ENCODE assay signal across 9 cellular contexts in the genomic region with DNA sequence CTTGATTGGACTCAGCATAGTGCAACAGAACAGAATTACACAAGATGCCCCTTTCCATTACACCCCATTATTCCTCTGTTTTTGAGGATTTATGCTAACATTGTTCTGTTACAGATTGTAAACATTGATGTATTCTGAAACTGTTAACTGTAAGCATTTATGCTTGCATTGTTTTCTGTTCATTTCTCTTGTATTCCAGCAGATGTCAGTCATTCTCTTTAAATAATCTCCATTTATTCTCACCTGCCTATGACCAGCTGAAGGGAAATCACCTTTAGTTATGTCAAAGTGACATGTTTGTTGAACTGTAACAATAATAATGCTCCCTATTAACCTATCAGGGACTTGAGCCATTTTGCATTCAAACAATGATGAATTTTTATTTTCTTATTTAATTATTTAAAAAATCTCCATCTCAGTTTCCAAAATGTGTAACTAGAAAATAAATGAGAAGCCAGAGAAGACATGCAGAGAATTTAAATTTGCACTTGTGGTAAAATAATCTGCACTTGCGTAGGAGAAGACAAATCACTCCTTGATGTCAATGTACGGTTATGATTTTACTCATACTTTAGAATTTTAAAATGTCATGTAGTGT. TPM values are rescaled to one million over a fixed set of nuclear protein-coding genes. Genes with fewer than 3 reads are reported as not detected.
DNase-seq lines count a peak whose midpoint lies in the region; ATAC-seq lines count a peak whose summit lies in the region.
"Had no signal": no experiment of that assay in that cellular context is flagged by ENCODE, and none has a peak within 500 bp of the region (broad histone marks: within the 10 kb centered on the region; RNA-seq: fewer than 3 reads in every experiment).

No MANE protein-coding gene starts in this region.

- H3K4me1 ChIP-seq in neuronal stem cell (ENCODE audit: control insufficient read depth in 2 of 2, insufficient read depth in 1 of 2, low read depth in 1 of 2, low read length in 2 of 2), result no peaks in the 10 kb centered on the region
- H3K4me1 ChIP-seq: pancreas had no signal

- no peak overlapping the region for H3K4ac ChIP-seq in neuronal stem cell (ENCODE audit: low read length)

- no peak overlapping the region for H2BK5ac ChIP-seq in neuronal stem cell (ENCODE audit: low read length)

- no peak overlapping the region for H4K91ac ChIP-seq in neuronal stem cell (ENCODE audit: low read depth, low read length, poor library complexity)

- DNase-seq in G401 (ENCODE audit: low spot score), result peak; percentile 54
- peak; percentile 50 for DNase-seq in SK-MEL-5 (ENCODE audit: low read depth, low spot score)
- peak; percentile 43 for DNase-seq in left kidney (ENCODE audit: low read depth, low spot score)
- no peak for DNase-seq in effector CD4-positive, alpha-beta T cell
- DNase-seq in AG08396 (ENCODE audit: low spot score), result no peak
- DNase-seq in neuronal stem cell (ENCODE audit: low spot score), result no peak
- DNase-seq: pancreas had no signal

- WGBS in neuronal stem cell (ENCODE audit: extremely low coverage in 2 of 2, insufficient read length in 2 of 2, insufficient replicate concordance in 1 of 2), 2 donors, result no CpG with 5 or more reads among the region's 2 CpGs

- peak; percentile 86 for ATAC-seq in GM19452 (IDR thresholded peaks at IDR 0.05; ENCODE audit: unreplicated experiment)
- peak; percentile 80 for ATAC-seq in HG03280 (IDR thresholded peaks at IDR 0.05; ENCODE audit: unreplicated experiment)

- H3K18ac ChIP-seq in neuronal stem cell (ENCODE audit: low read length), result no peak overlapping the region

- no peak overlapping the region for H3K14ac ChIP-seq in neuronal stem cell (ENCODE audit: low read length)

- no peaks in the 10 kb centered on the region for H3K27me3 ChIP-seq in neuronal stem cell (ENCODE audit: control insufficient read depth in 3 of 3, insufficient read depth in 3 of 3, low read depth in 1 of 3, low read length in 3 of 3)
- H3K27me3 ChIP-seq: pancreas had no signal

- no peak overlapping the region for H2BK15ac ChIP-seq in neuronal stem cell (ENCODE audit: low read length)

- no peaks in the 10 kb centered on the region for H3K36me3 ChIP-seq in neuronal stem cell (replicated peaks in 1 of 2; ENCODE audit: control insufficient read depth in 2 of 2, insufficient read depth in 2 of 2, low read length in 2 of 2)
- H3K36me3 ChIP-seq: pancreas had no signal

- H3K9ac ChIP-seq in neuronal stem cell (ENCODE audit: low read depth, low read length, poor library complexity), result no peak overlapping the region

- no peak overlapping the region for H2AFZ ChIP-seq in neuronal stem cell (ENCODE audit: low read length)

- H2BK12ac ChIP-seq in neuronal stem cell (ENCODE audit: low read length), result no peak overlapping the region

- no peak overlapping the region for H3K4me2 ChIP-seq in neuronal stem cell (ENCODE audit: insufficient read depth, low read length, poor library complexity, severe bottlenecking)

- no peak overlapping the region for H3K4me3 ChIP-seq in neuronal stem cell (ENCODE audit: low read length in 2 of 2)
- H3K4me3 ChIP-seq: pancreas had no signal

- no peak overlapping the region for H3K23ac ChIP-seq in neuronal stem cell (ENCODE audit: low read depth, low read length, poor library complexity)

- H4K8ac ChIP-seq in neuronal stem cell (ENCODE audit: low read depth, low read length), result no peak overlapping the region

- no peaks in the 10 kb centered on the region for H3K79me1 ChIP-seq in neuronal stem cell (ENCODE audit: low read depth, low read length)

- no peak overlapping the region for H3K27ac ChIP-seq in neuronal stem cell (replicated peaks; ENCODE audit: low read length)
- H3K27ac ChIP-seq: pancreas had no signal

- in situ Hi-C loops in G401 (cut with HindIII; ENCODE audit: low sequenced_read_pairs) (no loop called here), SK-MEL-5 (cut with HindIII; ENCODE audit: low pct_unique_long_range_greater_than_20kb, low sequenced_read_pairs) (no loop called here)

- no peak overlapping the region for H2AK5ac ChIP-seq in neuronal stem cell (ENCODE audit: low read depth, low read length)

- no peak overlapping the region for H2BK120ac ChIP-seq in neuronal stem cell (ENCODE audit: low read depth, low read length)

- H3K9me3 ChIP-seq in neuronal stem cell (replicated peaks in 1 of 2; ENCODE audit: control insufficient read depth in 2 of 2, insufficient read depth in 1 of 2, low read depth in 1 of 2, low read length in 2 of 2), result no peaks in the 10 kb centered on the region
- H3K9me3 ChIP-seq: pancreas had no signal

RNA-seq across cellular contexts. Expression of a gene that starts 58.0 kb away (rescaled TPM):
- 48.9 and 79.5 TPM in 2 replicates for total RNA-seq in G401 (2014; rRNA removed; shearing (Covaris generic))
- total RNA-seq in SK-MEL-5 (2014; rRNA removed; shearing (Covaris generic)), result 157 and 169 TPM in 2 replicates
- polyA plus RNA-seq in SK-MEL-5 (2015; cell fraction: cytosol; rRNA removed), result 70.2 and 84.1 TPM in 2 replicates
- polyA plus RNA-seq in SK-MEL-5 (2015; cell fraction: nucleus; rRNA removed), result 139 and 165 TPM in 2 replicates
- polyA plus RNA-seq in neuronal stem cell (2013, experiment 1 of 2), result 47.5 TPM
- 49.2 TPM for polyA plus RNA-seq in neuronal stem cell (2013, experiment 2 of 2)

Comparison
In these comparisons a context has a peak if more than half of its experiments do, and no peak if none do; other contexts are left out.
1. DNase-seq: peak in G401 (single experiment), SK-MEL-5 (single experiment) and left kidney (single experiment); none in effector CD4-positive, alpha-beta T cell (single experiment), AG08396 (single experiment) and neuronal stem cell (single experiment).